Comparison of ENCODE assay signal across 34 cellular contexts in the genomic region with DNA sequence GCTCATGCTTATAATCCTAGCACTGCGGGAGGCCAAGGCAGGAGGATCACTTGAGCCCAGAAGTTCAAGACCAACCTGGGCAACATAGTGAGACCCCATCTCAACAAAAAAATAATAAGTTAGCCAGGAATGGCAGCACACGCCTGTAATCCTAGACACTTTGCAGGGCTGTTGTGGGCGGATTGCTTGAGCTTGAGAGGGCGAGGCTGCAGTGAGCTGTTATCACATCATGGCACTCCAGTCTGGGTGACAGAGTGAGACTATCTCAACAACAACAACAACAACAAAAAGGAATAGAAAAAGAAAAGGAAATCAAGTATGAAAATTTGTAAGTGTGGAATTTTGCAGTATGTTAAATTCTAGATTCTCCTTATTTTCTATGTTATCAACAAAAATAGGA.
"Had no signal": no experiment of that assay in that cellular context is flagged by ENCODE, and none has a peak within 500 bp of the region (broad histone marks: within the 10 kb centered on the region; RNA-seq: fewer than 3 reads in every experiment).

No MANE protein-coding gene starts in this region.

- H3K27me3 Mint-ChIP-seq: activated CD4-positive, alpha-beta memory T cell treated with anti-CD3 and anti-CD28 coated beads, Interleukin-2, amount 10 ng/mL, durations not matched to agents 7 days and 5 days; activated CD4-positive, alpha-beta T cell treated with anti-CD3 and anti-CD28 coated beads, Interleukin-2, amount 10 ng/mL, durations not matched to agents 7 days and 5 days; activated naive CD4-positive, alpha-beta T cell treated with anti-CD3 and anti-CD28 coated beads, Interleukin-2, amount 10 ng/mL, durations not matched to agents 7 days and 5 days; activated naive CD8-positive, alpha-beta T cell treated with anti-CD3 and anti-CD28 coated beads, Interleukin-2, amount 10 ng/mL, durations not matched to agents 7 days and 5 days; activated T-cell treated with anti-CD3 and anti-CD28 coated beads, Interleukin-2, amount 50 U/mL, for 24 hours; brain had no signal

- H3K4me1 ChIP-seq: ascending aorta, breast epithelium, colonic mucosa, esophagus muscularis mucosa, foreskin keratinocyte, gastrocnemius medialis had no signal

- H3K4me3 ChIP-seq: ascending aorta, breast epithelium, cardiac muscle cell, colonic mucosa, esophagus muscularis mucosa, gastrocnemius medialis, heart left ventricle had no signal

- H3K4me1 Mint-ChIP-seq: activated CD4-positive, alpha-beta memory T cell treated with anti-CD3 and anti-CD28 coated beads, Interleukin-2, amount 10 ng/mL, durations not matched to agents 7 days and 5 days; activated CD4-positive, alpha-beta T cell treated with anti-CD3 and anti-CD28 coated beads, Interleukin-2, amount 10 ng/mL, durations not matched to agents 7 days and 5 days; activated naive CD4-positive, alpha-beta T cell treated with anti-CD3 and anti-CD28 coated beads, Interleukin-2, amount 10 ng/mL, durations not matched to agents 7 days and 5 days; activated naive CD8-positive, alpha-beta T cell treated with anti-CD3 and anti-CD28 coated beads, Interleukin-2, amount 10 ng/mL, durations not matched to agents 7 days and 5 days; brain had no signal

- H3K9me3 ChIP-seq: ascending aorta, breast epithelium, colonic mucosa, esophagus muscularis mucosa, gastrocnemius medialis, heart left ventricle had no signal

- H3K9me3 Mint-ChIP-seq: activated CD4-positive, alpha-beta memory T cell treated with anti-CD3 and anti-CD28 coated beads, Interleukin-2, amount 10 ng/mL, durations not matched to agents 7 days and 5 days; activated CD4-positive, alpha-beta T cell treated with anti-CD3 and anti-CD28 coated beads, Interleukin-2, amount 10 ng/mL, durations not matched to agents 7 days and 5 days; activated naive CD4-positive, alpha-beta T cell treated with anti-CD3 and anti-CD28 coated beads, Interleukin-2, amount 10 ng/mL, durations not matched to agents 7 days and 5 days; activated naive CD4-positive, alpha-beta T cell treated with anti-CD3 and anti-CD28 coated beads, Interleukin-2, amount 50 U/mL, for 72 hours; activated naive CD8-positive, alpha-beta T cell treated with anti-CD3 and anti-CD28 coated beads, Interleukin-2, amount 10 ng/mL, durations not matched to agents 7 days and 5 days; WTC11 had no signal

- H3K4me3 Mint-ChIP-seq: activated CD4-positive, alpha-beta memory T cell treated with anti-CD3 and anti-CD28 coated beads, Interleukin-2, amount 10 ng/mL, durations not matched to agents 7 days and 5 days; activated CD4-positive, alpha-beta T cell treated with anti-CD3 and anti-CD28 coated beads, Interleukin-2, amount 10 ng/mL, durations not matched to agents 7 days and 5 days; activated naive CD4-positive, alpha-beta T cell treated with anti-CD3 and anti-CD28 coated beads, Interleukin-2, amount 10 ng/mL, durations not matched to agents 7 days and 5 days; activated naive CD8-positive, alpha-beta T cell treated with anti-CD3 and anti-CD28 coated beads, Interleukin-2, amount 10 ng/mL, durations not matched to agents 7 days and 5 days; activated T-cell treated with anti-CD3 and anti-CD28 coated beads, Interleukin-2, amount 50 U/mL, for 24 hours; activated T-cell treated with anti-CD3 and anti-CD28 coated beads, Interleukin-2, amount 50 U/mL, for 72 hours; brain; WTC11 had no signal

- H3K27ac ChIP-seq: ascending aorta, breast epithelium, cardiac muscle cell, colonic mucosa, epithelial cell of prostate, esophagus muscularis mucosa, foreskin keratinocyte, gastrocnemius medialis, heart left ventricle, VCaP had no signal

- H3K36me3 Mint-ChIP-seq: activated naive CD4-positive, alpha-beta T cell treated with anti-CD3 and anti-CD28 coated beads, Interleukin-2, amount 10 ng/mL, durations not matched to agents 7 days and 5 days; activated naive CD4-positive, alpha-beta T cell treated with anti-CD3 and anti-CD28 coated beads, Interleukin-2, amount 50 U/mL, for 72 hours; WTC11 had no signal

- ATAC-seq: activated naive CD4-positive, alpha-beta T cell treated with anti-CD3 and anti-CD28 coated beads, Interleukin-2, amount 50 U/mL, for 72 hours; activated T-cell treated with anti-CD3 and anti-CD28 coated beads, Interleukin-2, amount 50 U/mL, for 72 hours; foreskin keratinocyte; gastrocnemius medialis; heart left ventricle; WTC11 had no signal

- H3K36me3 ChIP-seq: ascending aorta, breast epithelium, cardiac muscle cell, colonic mucosa, esophagus muscularis mucosa, gastrocnemius medialis had no signal

- DNase-seq: activated CD4-positive, alpha-beta memory T cell treated with anti-CD3 and anti-CD28 coated beads, Interleukin-2, amount 10 ng/mL, durations not matched to agents 7 days and 5 days; activated CD4-positive, alpha-beta T cell treated with anti-CD3 and anti-CD28 coated beads for 1 hour; activated CD4-positive, alpha-beta T cell treated with anti-CD3 and anti-CD28 coated beads for 4 hours; activated CD4-positive, alpha-beta T cell treated with anti-CD3 and anti-CD28 coated beads, Interleukin-2, amount 10 ng/mL, durations not matched to agents 7 days and 5 days; activated CD4-positive, alpha-beta T cell treated with anti-CD3 and anti-CD28 coated beads, Interleukin-2, amount 50 U/mL, for 4 hours; activated CD8-positive, alpha-beta memory T cell treated with anti-CD3 and anti-CD28 coated beads, Interleukin-2, amount 50 U/mL, for 48 hours; activated gamma-delta T cell; activated naive CD4-positive, alpha-beta T cell; activated naive CD4-positive, alpha-beta T cell treated with anti-CD3 and anti-CD28 coated beads, Interleukin-2, amount 10 ng/mL, durations not matched to agents 7 days and 5 days; activated naive CD8-positive, alpha-beta T cell treated with anti-CD3 and anti-CD28 coated beads, Interleukin-2, amount 10 ng/mL, durations not matched to agents 7 days and 5 days; activated T-cell treated with anti-CD3 and anti-CD28 coated beads for 4 hours; activated T-cell treated with anti-CD3 and anti-CD28 coated beads, Interleukin-2, amount 50 U/mL, for 24 hours; activated T-cell treated with anti-CD3 and anti-CD28 coated beads, Interleukin-2, amount 50 U/mL, for 72 hours; central memory CD4-positive, alpha-beta T cell; cerebellar nuclear complex; colonic mucosa; effector CD8-positive, alpha-beta T cell; foreskin keratinocyte; gastrocnemius medialis; glutamatergic neuron; heart left ventricle; T-helper 2 cell had no signal

- H3K27ac Mint-ChIP-seq: activated CD4-positive, alpha-beta memory T cell treated with anti-CD3 and anti-CD28 coated beads, Interleukin-2, amount 10 ng/mL, durations not matched to agents 7 days and 5 days; activated CD4-positive, alpha-beta T cell treated with anti-CD3 and anti-CD28 coated beads, Interleukin-2, amount 10 ng/mL, durations not matched to agents 7 days and 5 days; activated naive CD4-positive, alpha-beta T cell treated with anti-CD3 and anti-CD28 coated beads, Interleukin-2, amount 10 ng/mL, durations not matched to agents 7 days and 5 days; activated naive CD4-positive, alpha-beta T cell treated with anti-CD3 and anti-CD28 coated beads, Interleukin-2, amount 50 U/mL, for 72 hours; activated naive CD8-positive, alpha-beta T cell treated with anti-CD3 and anti-CD28 coated beads, Interleukin-2, amount 10 ng/mL, durations not matched to agents 7 days and 5 days; activated T-cell treated with anti-CD3 and anti-CD28 coated beads, Interleukin-2, amount 50 U/mL, for 24 hours; brain; WTC11 had no signal

- FAIRE-seq: endometrium, endothelial cell of umbilical vein, TTC549 had no signal

- H3K27me3 ChIP-seq: ascending aorta, breast epithelium, cardiac muscle cell, colonic mucosa, esophagus muscularis mucosa, foreskin keratinocyte, gastrocnemius medialis, heart left ventricle had no signal
